In the genomic region with DNA sequence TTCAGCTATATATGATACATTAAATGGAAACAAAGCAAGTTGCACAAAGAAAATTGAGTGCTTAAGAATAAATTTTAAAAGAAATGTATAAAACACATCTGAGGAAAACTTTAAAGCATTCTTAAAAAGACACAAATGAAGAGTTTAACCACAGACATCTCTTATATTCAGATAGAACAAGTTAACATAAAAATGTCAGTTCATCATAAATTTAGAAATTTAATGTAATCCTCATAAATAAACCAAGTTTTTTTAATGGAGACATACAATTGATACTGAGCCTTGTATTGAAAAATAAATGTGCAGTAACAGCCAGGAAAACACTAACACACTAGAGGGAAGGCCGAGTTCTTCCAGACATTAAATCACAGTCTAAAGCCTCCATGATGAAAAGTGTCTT, we compare ENCODE assay signal across 1 cellular context.
TF ChIP-seq lines count a peak whose summit lies in the region.

No MANE protein-coding gene starts in this region.

TF ChIP-seq in K562, 482 proteins besides CTCF, POLR2A, EP300 and RAD21:
- TF ChIP-seq MTF1 (CRISPR knock-in tag; IDR thresholded peaks at IDR 0.05; ENCODE audit: borderline replicate concordance), result no peak
- TF ChIP-seq ZNF316 (IDR thresholded peaks at IDR 0.05), result peak; percentile 81
- TF ChIP-seq KLF10 (CRISPR knock-in tag; IDR thresholded peaks at IDR 0.05), result no peak
- TF ChIP-seq HDAC1 (IDR thresholded peaks at IDR 0.05), result no peak
- no peak for TF ChIP-seq SIRT6 (IDR thresholded peaks at IDR 0.05; ENCODE audit: low read depth, low read length)
- TF ChIP-seq ZNF408 (CRISPR knock-in tag; IDR thresholded peaks at IDR 0.05; ENCODE audit: low read depth), result no peak
- no peak for TF ChIP-seq ZZZ3 (IDR thresholded peaks at IDR 0.05)
- TF ChIP-seq SIX5 (IDR thresholded peaks at IDR 0.05; ENCODE audit: borderline replicate concordance in 1 of 2, insufficient read depth in 1 of 2, low read depth in 1 of 2, low read length in 2 of 2), result no peak
- TF ChIP-seq NFYB (IDR thresholded peaks at IDR 0.05; ENCODE audit: extremely low read depth, insufficient read length), result no peak
- TF ChIP-seq C11orf30 (IDR thresholded peaks at IDR 0.05; ENCODE audit: low read depth), result peak; percentile 70
- no peak for TF ChIP-seq SOX6 (IDR thresholded peaks at IDR 0.05)
- TF ChIP-seq MAFG (tag; conservative IDR thresholded peaks at IDR 0.05), result 0 out of 2 replicates have a peak, but pooled peaks have one; percentile 11
- TF ChIP-seq, protein P1, sequence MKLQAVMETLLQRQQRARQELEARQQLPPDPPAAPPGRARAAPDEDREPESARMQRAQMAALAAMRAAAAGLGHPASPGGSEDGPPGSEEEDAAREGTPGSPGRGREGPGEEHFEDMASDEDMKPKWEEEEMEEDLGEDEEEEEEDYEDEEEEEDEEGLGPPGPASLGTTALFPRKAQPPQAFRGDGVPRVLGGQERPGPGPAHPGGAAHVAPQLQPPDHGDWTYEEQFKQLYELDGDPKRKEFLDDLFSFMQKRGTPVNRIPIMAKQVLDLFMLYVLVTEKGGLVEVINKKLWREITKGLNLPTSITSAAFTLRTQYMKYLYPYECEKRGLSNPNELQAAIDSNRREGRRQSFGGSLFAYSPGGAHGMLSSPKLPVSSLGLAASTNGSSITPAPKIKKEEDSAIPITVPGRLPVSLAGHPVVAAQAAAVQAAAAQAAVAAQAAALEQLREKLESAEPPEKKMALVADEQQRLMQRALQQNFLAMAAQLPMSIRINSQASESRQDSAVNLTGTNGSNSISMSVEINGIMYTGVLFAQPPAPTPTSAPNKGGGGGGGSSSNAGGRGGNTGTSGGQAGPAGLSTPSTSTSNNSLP (IDR thresholded peaks at IDR 0.05; ENCODE audit: borderline replicate concordance, low read depth, low read length), result no peak
- TF ChIP-seq, protein P2, sequence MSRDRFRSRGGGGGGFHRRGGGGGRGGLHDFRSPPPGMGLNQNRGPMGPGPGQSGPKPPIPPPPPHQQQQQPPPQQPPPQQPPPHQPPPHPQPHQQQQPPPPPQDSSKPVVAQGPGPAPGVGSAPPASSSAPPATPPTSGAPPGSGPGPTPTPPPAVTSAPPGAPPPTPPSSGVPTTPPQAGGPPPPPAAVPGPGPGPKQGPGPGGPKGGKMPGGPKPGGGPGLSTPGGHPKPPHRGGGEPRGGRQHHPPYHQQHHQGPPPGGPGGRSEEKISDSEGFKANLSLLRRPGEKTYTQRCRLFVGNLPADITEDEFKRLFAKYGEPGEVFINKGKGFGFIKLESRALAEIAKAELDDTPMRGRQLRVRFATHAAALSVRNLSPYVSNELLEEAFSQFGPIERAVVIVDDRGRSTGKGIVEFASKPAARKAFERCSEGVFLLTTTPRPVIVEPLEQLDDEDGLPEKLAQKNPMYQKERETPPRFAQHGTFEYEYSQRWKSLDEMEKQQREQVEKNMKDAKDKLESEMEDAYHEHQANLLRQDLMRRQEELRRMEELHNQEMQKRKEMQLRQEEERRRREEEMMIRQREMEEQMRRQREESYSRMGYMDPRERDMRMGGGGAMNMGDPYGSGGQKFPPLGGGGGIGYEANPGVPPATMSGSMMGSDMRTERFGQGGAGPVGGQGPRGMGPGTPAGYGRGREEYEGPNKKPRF (IDR thresholded peaks at IDR 0.05; ENCODE audit: low read depth, low read length), result no peak
